In genomic region chr10:48363617-48364355, GRCh38 we compare ENCODE assay signal across 1 cellular context.
TF ChIP-seq lines count a peak whose summit lies in the region.

No MANE protein-coding gene starts in this region.

TF ChIP-seq in K562, 482 proteins besides CTCF, POLR2A, EP300 and RAD21 (continued from another document and continues in another):
- no peak for TF ChIP-seq NKRF (IDR thresholded peaks at IDR 0.05; ENCODE audit: borderline replicate concordance)
- TF ChIP-seq PCBP1 (IDR thresholded peaks at IDR 0.05; ENCODE audit: low read depth, low read length, poor library complexity, severe bottlenecking): no peak
- TF ChIP-seq REST (CRISPR knock-in tag; IDR thresholded peaks at IDR 0.05; ENCODE audit: low read depth): no peak
- TF ChIP-seq RCOR1 (IDR thresholded peaks at IDR 0.05; ENCODE audit: borderline replicate concordance in 1 of 2, low read depth in 2 of 2, low read length in 2 of 2): peak in 1 of 2 experiments; percentile 14; a peak in 1 of 4 replicates
- TF ChIP-seq CBX5 (IDR thresholded peaks at IDR 0.05; ENCODE audit: borderline replicate concordance, low read depth): no peak
- no peak for TF ChIP-seq BRCA1 (IDR thresholded peaks at IDR 0.05)
- TF ChIP-seq BRCA1 (CRISPR knock-in tag; IDR thresholded peaks at IDR 0.05): no peak
- TF ChIP-seq ZBTB7A (IDR thresholded peaks at IDR 0.05; ENCODE audit: borderline replicate concordance, control insufficient read depth, low read depth, low read length): no peak
- TF ChIP-seq DMBX1 (CRISPR knock-in tag; IDR thresholded peaks at IDR 0.05; ENCODE audit: borderline replicate concordance): no peak
- no peak for TF ChIP-seq ZNF217 (CRISPR knock-in tag; IDR thresholded peaks at IDR 0.05)
- no peak for TF ChIP-seq ZNF324 (CRISPR knock-in tag; IDR thresholded peaks at IDR 0.05)
- TF ChIP-seq EP400 (IDR thresholded peaks at IDR 0.05): 0 out of 2 replicates have a peak, but pooled peaks have one; percentile 24
- TF ChIP-seq ESRRA (IDR thresholded peaks at IDR 0.05; ENCODE audit: borderline replicate concordance, low read depth): no peak
- no peak for TF ChIP-seq MXD1 (CRISPR knock-in tag; IDR thresholded peaks at IDR 0.05; ENCODE audit: borderline replicate concordance, poor library complexity, severe bottlenecking)
- TF ChIP-seq GATAD2B (IDR thresholded peaks at IDR 0.05; ENCODE audit: borderline replicate concordance): 0 out of 2 replicates have a peak, but pooled peaks have one; percentile 39
- TF ChIP-seq NCOR1 (IDR thresholded peaks at IDR 0.05): no peak
- TF ChIP-seq FOXA3 (CRISPR knock-in tag; conservative IDR thresholded peaks at IDR 0.05 in 1 of 2, IDR thresholded peaks at IDR 0.05 in 1 of 2): 0 out of 4 replicates have a peak, but pooled peaks of 1 of the 2 experiments have one; percentile 27
- TF ChIP-seq E2F4 (CRISPR knock-in tag; IDR thresholded peaks at IDR 0.05; ENCODE audit: low read depth): no peak
- TF ChIP-seq EZH2 (IDR thresholded peaks at IDR 0.05; ENCODE audit: borderline replicate concordance, low read depth, low read length): no peak
- no peak for TF ChIP-seq PYGO2 (tag; IDR thresholded peaks at IDR 0.05)
- TF ChIP-seq MYBL2 (IDR thresholded peaks at IDR 0.05; ENCODE audit: low read depth): no peak
- no peak for TF ChIP-seq MYBL2 (CRISPR knock-in tag; IDR thresholded peaks at IDR 0.05; ENCODE audit: borderline replicate concordance)
- TF ChIP-seq EGR1 (conservative IDR thresholded peaks at IDR 0.05): no peak
- no peak for TF ChIP-seq POLR2H (tag; IDR thresholded peaks at IDR 0.05; ENCODE audit: low read depth)
- TF ChIP-seq SMARCA4 (IDR thresholded peaks at IDR 0.05): no peak
- no peak for TF ChIP-seq ZNF766 (CRISPR knock-in tag; conservative IDR thresholded peaks at IDR 0.05)
- no peak; the same call in 1 of the 2 replicates for TF ChIP-seq SP1 (CRISPR knock-in tag; IDR thresholded peaks at IDR 0.05)
- peak; percentile 40; the same call in 1 of the 2 replicates for TF ChIP-seq SOX6 (IDR thresholded peaks at IDR 0.05)
- TF ChIP-seq MAZ (CRISPR knock-in tag; conservative IDR thresholded peaks at IDR 0.05 in 1 of 2, IDR thresholded peaks at IDR 0.05 in 1 of 2): peak in 1 of 2 experiments; percentile 73; a peak in 2 of 4 replicates
- no peak for TF ChIP-seq MTA2 (IDR thresholded peaks at IDR 0.05; ENCODE audit: low read depth)
- no peak for TF ChIP-seq ZNF140 (CRISPR knock-in tag; IDR thresholded peaks at IDR 0.05)
- TF ChIP-seq STAT6 (CRISPR knock-in tag; IDR thresholded peaks at IDR 0.05): no peak
- no peak for TF ChIP-seq ZNF407 (IDR thresholded peaks at IDR 0.05; ENCODE audit: low read depth)
- no peak for TF ChIP-seq PHF21A (IDR thresholded peaks at IDR 0.05; ENCODE audit: borderline replicate concordance, low read depth)
- no peak for TF ChIP-seq BHLHE40 (IDR thresholded peaks at IDR 0.05; ENCODE audit: low read length)
- no peak for TF ChIP-seq TFAP4 (CRISPR knock-in tag; IDR thresholded peaks at IDR 0.05; ENCODE audit: borderline replicate concordance)
- TF ChIP-seq TCF15 (CRISPR knock-in tag; IDR thresholded peaks at IDR 0.05): no peak
